Comparison of ENCODE assay signal across 25 cellular contexts in genomic region chr12:104378427-104378826, GRCh38.
DNase-seq lines count a peak whose midpoint lies in the region; ATAC-seq, FAIRE-seq and TF ChIP-seq lines count a peak whose summit lies in the region.
"Had no signal": no experiment of that assay in that cellular context is flagged by ENCODE, and none has a peak within 500 bp of the region (broad histone marks: within the 10 kb centered on the region; RNA-seq: fewer than 3 reads in every experiment).

No MANE protein-coding gene starts in this region.

- H3K27me3 Mint-ChIP-seq in activated naive CD8-positive, alpha-beta T cell treated with anti-CD3 and anti-CD28 coated beads for 36 hours, result peaks cover 6% of the 10 kb centered on the region
- peaks cover 9% of the 10 kb centered on the region for H3K27me3 Mint-ChIP-seq in activated naive CD8-positive, alpha-beta T cell treated with anti-CD3 and anti-CD28 coated beads, Interleukin-2, amount 50 U/mL, for 24 hours

- POLR2A ChIA-PET in A549 (lab: Yijun Ruan, JAX), result no interaction called here

- TF ChIP-seq RAD21 in A549 (conservative IDR thresholded peaks at IDR 0.05 in 1 of 2, IDR thresholded peaks at IDR 0.05 in 1 of 2), result no peak

- H3K4me3 ChIP-seq in A549, result no peak overlapping the region
- H3K4me3 ChIP-seq: BLaER1, GM12878 had no signal

- no peak for TF ChIP-seq EP300 in A549 (IDR thresholded peaks at IDR 0.05)

- no peaks in the 10 kb centered on the region for H3K36me3 Mint-ChIP-seq in activated naive CD8-positive, alpha-beta T cell treated with anti-CD3 and anti-CD28 coated beads for 36 hours
- H3K36me3 Mint-ChIP-seq in activated naive CD8-positive, alpha-beta T cell treated with anti-CD3 and anti-CD28 coated beads, Interleukin-2, amount 50 U/mL, for 24 hours (ENCODE audit: low read depth), result no peaks in the 10 kb centered on the region
- H3K36me3 Mint-ChIP-seq: CD4-positive, alpha-beta memory T cell; CD4-positive, CD25-positive, alpha-beta regulatory T cell; CD8-positive, alpha-beta memory T cell had no signal

- no peaks in the 10 kb centered on the region for H3K9me3 Mint-ChIP-seq in activated naive CD8-positive, alpha-beta T cell treated with anti-CD3 and anti-CD28 coated beads for 36 hours
- no peaks in the 10 kb centered on the region for H3K9me3 Mint-ChIP-seq in activated naive CD8-positive, alpha-beta T cell treated with anti-CD3 and anti-CD28 coated beads, Interleukin-2, amount 50 U/mL, for 24 hours
- H3K9me3 Mint-ChIP-seq: CD14-positive monocyte; CD4-positive, CD25-positive, alpha-beta regulatory T cell; CD8-positive, alpha-beta memory T cell had no signal

- 84% methylated on average over 4 of the region's 4 CpGs for WGBS in A549 (ENCODE audit: missing lambda C conversion rate)

- no peak for TF ChIP-seq POLR2A in A549 (IDR thresholded peaks at IDR 0.05; ENCODE audit: low read length)

- no peak for TF ChIP-seq CTCF in A549 (IDR thresholded peaks at IDR 0.05)

- peak overlapping the region; percentile 19 for H3K4me3 Mint-ChIP-seq in activated naive CD8-positive, alpha-beta T cell treated with anti-CD3 and anti-CD28 coated beads for 36 hours
- no peak overlapping the region for H3K4me3 Mint-ChIP-seq in activated naive CD8-positive, alpha-beta T cell treated with anti-CD3 and anti-CD28 coated beads, Interleukin-2, amount 50 U/mL, for 24 hours
- H3K4me3 Mint-ChIP-seq: CD14-positive monocyte; CD4-positive, alpha-beta memory T cell; CD4-positive, CD25-positive, alpha-beta regulatory T cell; CD8-positive, alpha-beta memory T cell had no signal

- ATAC-seq in activated naive CD8-positive, alpha-beta T cell treated with anti-CD3 and anti-CD28 coated beads, Interleukin-2, amount 50 U/mL, for 24 hours, result no peak
- ATAC-seq in A549 (no peak), left cardiac atrium (no peak)
- ATAC-seq: GM12878 had no signal

- H3K4me1 ChIP-seq in A549, result peaks cover 30% of the 10 kb centered on the region
- H3K4me1 ChIP-seq: BE2C, BLaER1 had no signal

- H3K4me2 ChIP-seq in A549, result no peak overlapping the region
- H3K4me2 ChIP-seq: BLaER1 had no signal

- H3K27ac Mint-ChIP-seq in activated naive CD8-positive, alpha-beta T cell treated with anti-CD3 and anti-CD28 coated beads for 36 hours, result no peak overlapping the region
- no peak overlapping the region for H3K27ac Mint-ChIP-seq in activated naive CD8-positive, alpha-beta T cell treated with anti-CD3 and anti-CD28 coated beads, Interleukin-2, amount 50 U/mL, for 24 hours
- H3K27ac Mint-ChIP-seq: CD14-positive monocyte; CD4-positive, alpha-beta memory T cell; CD4-positive, CD25-positive, alpha-beta regulatory T cell; CD8-positive, alpha-beta memory T cell had no signal

- CTCF ChIA-PET in A549 (lab: Yijun Ruan, JAX), result interaction anchor here (0.9 to 1.6 kb wide), 4 partner anchors 177 to 693 kb away, joined by 3 to 5 read pairs (median 3); no protein-coding TSS in a partner anchor

- DNase-seq in activated naive CD8-positive, alpha-beta T cell treated with anti-CD3 and anti-CD28 coated beads for 36 hours, result no peak
- no peak for DNase-seq in activated naive CD8-positive, alpha-beta T cell treated with anti-CD3 and anti-CD28 coated beads, Interleukin-2, amount 50 U/mL, for 24 hours
- DNase-seq in A549 (ENCODE audit: low read depth in 1 of 2, low spot score in 1 of 2), result no peak
- peak; percentile 0 for DNase-seq in NCI-H226
- no peak for DNase-seq in NCI-H187 treated with DMSO at 0.1 percent for 48 hours (lab: John Stamatoyannopoulos, UW)
- DNase-seq in left cardiac atrium, result no peak
- DNase-seq: ACHN; BE2C; C1 segment of cervical spinal cord; CD4-positive, alpha-beta memory T cell; CD4-positive, CD25-positive, alpha-beta regulatory T cell; CD8-positive, alpha-beta memory T cell; COR-L47; DMS 273 treated with DMSO at 0.1 percent for 48 hours; DMS153; DMS53; DMS79; DND-41; EL; GDM1 had no signal

- no peaks in the 10 kb centered on the region for H3K9me3 ChIP-seq in A549
- H3K9me3 ChIP-seq: BE2C, BLaER1 had no signal

- peak overlapping the region in 1 of 2 experiments; percentile 75; a peak in 2 of 6 replicates for H3K27ac ChIP-seq in A549
- H3K27ac ChIP-seq: 22Rv1, BLaER1 had no signal

- no peak for FAIRE-seq in A549 (lab: Jason Lieb, UNC)
- FAIRE-seq: GM12878, GM19239 had no signal

- H3K4me1 Mint-ChIP-seq in activated naive CD8-positive, alpha-beta T cell treated with anti-CD3 and anti-CD28 coated beads for 36 hours, result peaks cover 5% of the 10 kb centered on the region
- H3K4me1 Mint-ChIP-seq in activated naive CD8-positive, alpha-beta T cell treated with anti-CD3 and anti-CD28 coated beads, Interleukin-2, amount 50 U/mL, for 24 hours, result peaks cover 8% of the 10 kb centered on the region

- intact Hi-C loops in left cardiac atrium (cut with DNase I), result no loop called here

TF ChIP-seq in A549, 52 proteins besides CTCF, POLR2A, EP300 and RAD21:
- no peak for TF ChIP-seq ZSCAN20 (CRISPR knock-in tag; IDR thresholded peaks at IDR 0.05)
- TF ChIP-seq EHF (CRISPR knock-in tag; IDR thresholded peaks at IDR 0.05), result no peak
- TF ChIP-seq RCOR1 (IDR thresholded peaks at IDR 0.05; ENCODE audit: low read depth, low read length), result no peak
- TF ChIP-seq KDM1A (IDR thresholded peaks at IDR 0.05; ENCODE audit: low read depth), result 0 out of 2 replicates have a peak, but pooled peaks have one; percentile 38
- no peak for TF ChIP-seq ZNF302 (CRISPR knock-in tag; IDR thresholded peaks at IDR 0.05)
- no peak for TF ChIP-seq NPAS2 (CRISPR knock-in tag; IDR thresholded peaks at IDR 0.05; ENCODE audit: borderline replicate concordance)
